16 cellular contexts compared by ENCODE assay signal in genomic region chr6:96499781-96500180, GRCh38. TPM values are rescaled to one million over a fixed set of nuclear protein-coding genes. Genes with fewer than 3 reads are reported as not detected.
A peak's percentile ranks its signal among the peaks of the same experiment; 100 is the strongest.
DNase-seq lines count a peak whose midpoint lies in the region; ATAC-seq, FAIRE-seq and TF ChIP-seq lines count a peak whose summit lies in the region.
"Had no signal": no experiment of that assay in that cellular context is flagged by ENCODE, and none has a peak within 500 bp of the region (broad histone marks: within the 10 kb centered on the region; RNA-seq: fewer than 3 reads in every experiment).

No MANE protein-coding gene starts in this region.

- H3K27me3 ChIP-seq in HepG2 (ENCODE audit: control insufficient read depth in 1 of 2, insufficient read depth in 2 of 2, low read length in 2 of 2) (no peaks in the 10 kb centered on the region), right lobe of liver (no peaks in the 10 kb centered on the region)
- H3K27me3 ChIP-seq: heart left ventricle, neutrophil had no signal

- FAIRE-seq in HepG2 (lab: Jason Lieb, UNC) = no peak

- no peak overlapping the region for H3K9ac ChIP-seq in HepG2 (ENCODE audit: insufficient read depth, low read depth, low read length)

- ATAC-seq in HepG2 (peak; percentile 56), right lobe of liver (no peak), GM19455 (IDR thresholded peaks at IDR 0.05; ENCODE audit: unreplicated experiment) (no peak)
- ATAC-seq: heart left ventricle had no signal

- no peak for TF ChIP-seq RAD21 in HepG2 (CRISPR knock-in tag; IDR thresholded peaks at IDR 0.05)

- CTCF ChIA-PET in HepG2 (lab: Yijun Ruan, JAX; ENCODE audit: low intra/inter-chr PET ratio, low total read pairs) = no interaction called here

- no peaks in the 10 kb centered on the region for H3K79me2 ChIP-seq in HepG2 (ENCODE audit: insufficient read depth, low read length)

- no peak for TF ChIP-seq CTCF in HepG2 (CRISPR knock-in tag; IDR thresholded peaks at IDR 0.05)
- no peak for TF ChIP-seq CTCF in right lobe of liver (IDR thresholded peaks at IDR 0.05)

- in situ Hi-C loops in HepG2 (cut with HindIII; ENCODE audit: extremely low pct_ligation_motif_present, low pct_unique_long_range_greater_than_20kb) = no loop called here

- H3K4me2 ChIP-seq in HepG2 (ENCODE audit: low read depth, low read length) = no peak overlapping the region

- H3K9me3 ChIP-seq in HepG2 (ENCODE audit: low read length) (peaks cover 34% of the 10 kb centered on the region), right lobe of liver (peaks cover 0 to 15% (median 2%) of the 10 kb centered on the region in 4 donors)
- H3K9me3 ChIP-seq: neutrophil had no signal

- H3K27ac ChIP-seq in HepG2 (ENCODE audit: extremely low read length, insufficient read depth, low read length) (no peak overlapping the region), right lobe of liver (no peak overlapping the region)
- H3K27ac ChIP-seq: heart left ventricle, left ventricle myocardium inferior, neutrophil, RWPE1 had no signal

- DNase-seq in HepG2 (ENCODE audit: low spot score) (no peak), right lobe of liver (no peak), T-helper 9 cell (peak; percentile 34), NCI-H2227 (lab: John Stamatoyannopoulos, UW; ENCODE audit: unreplicated experiment) (no peak), HUDEP-2 (lab: John Stamatoyannopoulos, UW; ENCODE audit: unreplicated experiment in 76 of 76) (no peak)
- DNase-seq in activated effector memory CD4-positive, alpha-beta T cell treated with anti-CD3 and anti-CD28 coated beads, Interleukin-2, amount 50 U/mL, for 16 hours = peak; percentile 69
- DNase-seq in stimulated activated CD8-positive, alpha-beta memory T cell treated with anti-CD3 and anti-CD28 coated beads, Interleukin-7, amount 100 ng/mL, for 1 hour (ENCODE audit: low read depth in 2 of 2) = peak; percentile 5 to 25
- DNase-seq: anterior cingulate cortex, endodermal cell, heart left ventricle, KG1, left ventricle myocardium inferior had no signal

- intact Hi-C loops in HepG2 (cut with micrococcal nuclease; ENCODE audit: unreplicated experiment) = no loop called here
- intact Hi-C loops in right lobe of liver (cut with DNase I) = no loop called here

- no TSS peak for BruUV-seq in HepG2 (replicated peaks; lab: Mats Ljungman, UMichigan)

- H3K36me3 ChIP-seq in HepG2 (replicated peaks in 1 of 2; ENCODE audit: control insufficient read depth in 1 of 2, insufficient read depth in 2 of 2, low read length in 2 of 2) (no peaks in the 10 kb centered on the region), right lobe of liver (no peaks in the 10 kb centered on the region)
- H3K36me3 ChIP-seq: heart left ventricle, neutrophil had no signal

- TF ChIP-seq POLR2A in HepG2 (IDR thresholded peaks at IDR 0.05; ENCODE audit: insufficient read depth in 1 of 2, low read depth in 2 of 2, low read length in 2 of 2) (no peak), right lobe of liver (IDR thresholded peaks at IDR 0.05) (no peak)

- no peaks in the 10 kb centered on the region for H3K4me1 ChIP-seq in HepG2 (ENCODE audit: insufficient read depth, low read length)
- H3K4me1 ChIP-seq in right lobe of liver = no peaks in the 10 kb centered on the region
- H3K4me1 ChIP-seq: heart left ventricle, left ventricle myocardium inferior had no signal

- H4K20me1 ChIP-seq in HepG2 (ENCODE audit: insufficient read depth, low read length) = no peaks in the 10 kb centered on the region

- POLR2A ChIA-PET in HepG2 (lab: Yijun Ruan, JAX) = no interaction called here

- 75% methylated on average over 2 of the region's 5 CpGs for WGBS in HepG2 (ENCODE audit: low lambda C conversion rate)
- WGBS in right lobe of liver (ENCODE audit: insufficient coverage, low coverage, low lambda C conversion rate, missing lambda C conversion rate) = no CpG with 5 or more reads among the region's 5 CpGs

- H3K4me3 ChIP-seq in HepG2 (replicated peaks in 1 of 3; ENCODE audit: insufficient read depth in 1 of 3, low read depth in 2 of 3, low read length in 3 of 3) (no peak overlapping the region), right lobe of liver (no peak overlapping the region)
- H3K4me3 ChIP-seq: heart left ventricle, left ventricle myocardium inferior, skin epidermis had no signal

- no peak for TF ChIP-seq EP300 in HepG2 (IDR thresholded peaks at IDR 0.05; ENCODE audit: low read depth in 2 of 2, low read length in 2 of 2)
- no peak for TF ChIP-seq EP300 in HepG2 (CRISPR knock-in tag; IDR thresholded peaks at IDR 0.05; ENCODE audit: borderline replicate concordance)

- H2AFZ ChIP-seq in HepG2 (ENCODE audit: low read length) = no peak overlapping the region

TF ChIP-seq in HepG2, 621 proteins besides CTCF, POLR2A, EP300 and RAD21 (continues in another document):
- TF ChIP-seq, protein P1, sequence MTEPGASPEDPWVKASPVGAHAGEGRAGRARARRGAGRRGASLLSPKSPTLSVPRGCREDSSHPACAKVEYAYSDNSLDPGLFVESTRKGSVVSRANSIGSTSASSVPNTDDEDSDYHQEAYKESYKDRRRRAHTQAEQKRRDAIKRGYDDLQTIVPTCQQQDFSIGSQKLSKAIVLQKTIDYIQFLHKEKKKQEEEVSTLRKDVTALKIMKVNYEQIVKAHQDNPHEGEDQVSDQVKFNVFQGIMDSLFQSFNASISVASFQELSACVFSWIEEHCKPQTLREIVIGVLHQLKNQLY (CRISPR knock-in tag; IDR thresholded peaks at IDR 0.05) = no peak
- TF ChIP-seq ZNF501 (CRISPR knock-in tag; IDR thresholded peaks at IDR 0.05) (no peak), NR2C2 (CRISPR knock-in tag; IDR thresholded peaks at IDR 0.05; ENCODE audit: borderline replicate concordance) (no peak), GABPB1 (CRISPR knock-in tag; IDR thresholded peaks at IDR 0.05) (no peak), THYN1 (CRISPR knock-in tag; IDR thresholded peaks at IDR 0.05; ENCODE audit: borderline replicate concordance, low read depth) (no peak), HMGXB4 (CRISPR knock-in tag; IDR thresholded peaks at IDR 0.05; ENCODE audit: borderline replicate concordance in 1 of 2, low read depth in 1 of 2) (no peak), ETV5 (CRISPR knock-in tag; IDR thresholded peaks at IDR 0.05; ENCODE audit: borderline replicate concordance) (no peak), SATB2 (CRISPR knock-in tag; IDR thresholded peaks at IDR 0.05) (no peak), ARNTL (CRISPR knock-in tag; IDR thresholded peaks at IDR 0.05) (no peak), POGK (CRISPR knock-in tag; conservative IDR thresholded peaks at IDR 0.05) (no peak), ZNF230 (CRISPR knock-in tag; IDR thresholded peaks at IDR 0.05) (no peak), SMARCC2 (IDR thresholded peaks at IDR 0.05) (no peak)

RNA-seq across cellular contexts. Expression of gene UFL1, which starts 21.8 kb away (rescaled TPM):
- total RNA-seq in HepG2 (2016; rRNA removed; fragmentation: Illumina TruSeq; extraction: Trizol) = 16.3 and 24.7 TPM in 2 replicates
- 1.4 and 2.9 TPM in 2 replicates for total RNA-seq in HepG2 (2016; cell fraction: cytosol; rRNA removed; fragmentation: Illumina TruSeq; extraction: Trizol; ENCODE audit: low read depth)
- total RNA-seq in HepG2 (2016; cell fraction: insoluble cytoplasmic fraction; rRNA removed; fragmentation: Illumina TruSeq; extraction: Trizol) = 15.5 and 23.9 TPM in 2 replicates
- total RNA-seq in HepG2 (2016; cell fraction: membrane; rRNA removed; fragmentation: Illumina TruSeq; extraction: Trizol) = 4.3 and 5.0 TPM in 2 replicates
- 33.4 and 33.5 TPM in 2 replicates for total RNA-seq in HepG2 (2016; cell fraction: nucleus; rRNA removed; fragmentation: Illumina TruSeq; extraction: Trizol)
- 7.4 and 8.8 TPM in 2 replicates for polyA plus RNA-seq in HepG2 (2011; rRNA removed)
- 2.1 and 4.2 TPM in 2 replicates for polyA plus RNA-seq in HepG2 (2011; cell fraction: cytosol; rRNA removed)
- 6.8 and 8.2 TPM in 2 replicates for polyA plus RNA-seq in HepG2 (2011; cell fraction: nucleus; rRNA removed)
- polyA plus RNA-seq in HepG2 (2012) = 14.8 and 22.3 TPM in 2 replicates
- 0.82 and 0.85 TPM in 2 replicates for polyA plus RNA-seq in HepG2 (2016; cell fraction: cytosol; fragmentation: Illumina TruSeq; extraction: Trizol; ENCODE audit: low read depth)
- 11.1 and 11.4 TPM in 2 replicates for polyA plus RNA-seq in HepG2 (2016; cell fraction: insoluble cytoplasmic fraction; fragmentation: Illumina TruSeq; extraction: Trizol; ENCODE audit: low read depth)
- 1.7 and 2.2 TPM in 2 replicates for polyA plus RNA-seq in HepG2 (2016; cell fraction: membrane; fragmentation: Illumina TruSeq; extraction: Trizol; ENCODE audit: low read depth)
- 35.0 and 36.6 TPM in 2 replicates for polyA plus RNA-seq in HepG2 (2016; cell fraction: nucleus; fragmentation: Illumina TruSeq; extraction: Trizol; ENCODE audit: insufficient read depth, low read depth)
- polyA minus RNA-seq in HepG2 (2011; rRNA and poly(A)+ RNA removed; ENCODE audit: low replicate concordance) = 2.5 and 3.2 TPM in 2 replicates
- polyA minus RNA-seq in HepG2 (2011; cell fraction: cytosol; rRNA and poly(A)+ RNA removed) = 10.5 and 11.4 TPM in 2 replicates
- 19.5 and 20.1 TPM in 2 replicates for polyA minus RNA-seq in HepG2 (2011; cell fraction: nucleus; rRNA and poly(A)+ RNA removed)
- total RNA-seq in right lobe of liver = 10 to 100 TPM; 15.1 to 17.5 (median 15.9) TPM

Comparison
In these comparisons a context has a peak if more than half of its experiments do, and no peak if none do; other contexts are left out.
1. DNase-seq: peak in T-helper 9 cell (single experiment), activated effector memory CD4-positive, alpha-beta T cell treated with anti-CD3 and anti-CD28 coated beads, Interleukin-2, amount 50 U/mL, for 16 hours (single experiment) and stimulated activated CD8-positive, alpha-beta memory T cell treated with anti-CD3 and anti-CD28 coated beads, Interleukin-7, amount 100 ng/mL, for 1 hour (2 of 2); none in HepG2 (single experiment), right lobe of liver (0 of 3), NCI-H2227 (single experiment) and HUDEP-2 (0 of 76).